Comparison of ENCODE assay signal across 8 cellular contexts in genomic region chr5:157476699-157477408, GRCh38. TPM values are rescaled to one million over a fixed set of nuclear protein-coding genes. Genes with fewer than 3 reads are reported as not detected.
DNase-seq lines count a peak whose midpoint lies in the region; ATAC-seq and TF ChIP-seq lines count a peak whose summit lies in the region.

No MANE protein-coding gene starts in this region.

- no peaks in the 10 kb centered on the region for H3K4me1 ChIP-seq in psoas muscle

- H3K27ac Mint-ChIP-seq in activated naive CD4-positive, alpha-beta T cell treated with anti-CD3 and anti-CD28 coated beads, Interleukin-2, amount 10 ng/mL, durations not matched to agents 7 days and 5 days = peak overlapping the region; percentile 72

- no peaks in the 10 kb centered on the region for H3K27me3 Mint-ChIP-seq in activated naive CD4-positive, alpha-beta T cell treated with anti-CD3 and anti-CD28 coated beads, Interleukin-2, amount 10 ng/mL, durations not matched to agents 7 days and 5 days

- no peak overlapping the region for H3K4me3 Mint-ChIP-seq in activated naive CD4-positive, alpha-beta T cell treated with anti-CD3 and anti-CD28 coated beads, Interleukin-2, amount 10 ng/mL, durations not matched to agents 7 days and 5 days

- intact Hi-C loops in Right ventricle myocardium superior (cut with DNase I) (loop anchor here (5.0 kb wide), 1 partner anchor 150 kb away; no protein-coding TSS in a partner anchor), psoas muscle (cut with DNase I) (loop anchor here (2.0 to 5.0 kb wide), 4 partner anchors 46 to 150 kb away; no protein-coding TSS in a partner anchor)

- ATAC-seq in activated CD4-positive, CD25-positive, alpha-beta regulatory T cell treated with anti-CD3 and anti-CD28 coated beads, Interleukin-2, amount 50 U/mL, for 24 hours = peak; percentile 54 to 69
- peak; percentile 74 for ATAC-seq in HG02798 (IDR thresholded peaks at IDR 0.05; ENCODE audit: poor library complexity, unreplicated experiment)
- peak; percentile 77 for ATAC-seq in Right ventricle myocardium superior (ENCODE audit: poor library complexity)
- ATAC-seq in psoas muscle = peak; percentile 72 to 88 (median 79)

- H3K27ac ChIP-seq in psoas muscle = no peak overlapping the region

- CTCF ChIA-PET in activated naive CD4-positive, alpha-beta T cell treated with anti-CD3 and anti-CD28 coated beads, Interleukin-2, amount 10 ng/mL, durations not matched to agents 7 days and 5 days (lab: Charles Lee) = interaction anchor here (0.6 to 2.0 kb wide), 10 partner anchors 8 to 266 kb away, joined by 3 to 10 read pairs (median 4); partner anchors contain the start of genes LSM11 and NIPAL4

- H3K4me3 ChIP-seq in psoas muscle = no peak overlapping the region

- H3K9me3 ChIP-seq in psoas muscle = no peaks in the 10 kb centered on the region

- TF ChIP-seq CTCF in psoas muscle (IDR thresholded peaks at IDR 0.05) = peak; percentile 79

- H3K36me3 Mint-ChIP-seq in activated naive CD4-positive, alpha-beta T cell treated with anti-CD3 and anti-CD28 coated beads, Interleukin-2, amount 10 ng/mL, durations not matched to agents 7 days and 5 days = peaks cover 72% of the 10 kb centered on the region

- DNase-seq in activated CD4-positive, CD25-positive, alpha-beta regulatory T cell treated with anti-CD3 and anti-CD28 coated beads, Interleukin-2, amount 50 U/mL, for 72 hours = no peak
- DNase-seq in NCI-H345 treated with DMSO at 0.1 percent for 48 hours (lab: John Stamatoyannopoulos, UW; ENCODE audit: unreplicated experiment) (peak; percentile 48), Right ventricle myocardium superior (no peak), psoas muscle (no peak)
- peak; percentile 41 for DNase-seq in activated naive CD4-positive, alpha-beta T cell treated with anti-CD3 and anti-CD28 coated beads, Interleukin-2, amount 10 ng/mL, durations not matched to agents 7 days and 5 days
- DNase-seq in activated CD8-positive, alpha-beta memory T cell treated with anti-CD3 and anti-CD28 coated beads for 24 hours = no peak

- 72 to 84% (median 73%) methylated on average over 8 of the region's 8 CpGs for WGBS in psoas muscle, 3 donors

- H3K4me1 Mint-ChIP-seq in activated naive CD4-positive, alpha-beta T cell treated with anti-CD3 and anti-CD28 coated beads, Interleukin-2, amount 10 ng/mL, durations not matched to agents 7 days and 5 days = peaks cover 53% of the 10 kb centered on the region

- H3K9me3 Mint-ChIP-seq in activated naive CD4-positive, alpha-beta T cell treated with anti-CD3 and anti-CD28 coated beads, Interleukin-2, amount 10 ng/mL, durations not matched to agents 7 days and 5 days = no peaks in the 10 kb centered on the region

- peaks cover 0 to 15% of the 10 kb centered on the region in 2 donors for H3K36me3 ChIP-seq in psoas muscle (ENCODE audit: insufficient read depth in 1 of 2, low read depth in 1 of 2)

- no peaks in the 10 kb centered on the region for H3K27me3 ChIP-seq in psoas muscle (ENCODE audit: insufficient read depth in 3 of 3, low read length in 2 of 3)

RNA-seq across cellular contexts. Expression of gene NIPAL4, which starts 16.8 kb away (rescaled TPM):
- total RNA-seq in Right ventricle myocardium superior = not detected
- under 1 TPM; 0.34 to 0.50 (median 0.38) TPM for total RNA-seq in psoas muscle
- under 1 TPM; 0.03 to 0.18 (median 0.13) TPM for polyA plus RNA-seq in psoas muscle

Comparison
In these comparisons a context has a peak if more than half of its experiments do, and no peak if none do; other contexts are left out.
1. DNase-seq: peak in NCI-H345 treated with DMSO at 0.1 percent for 48 hours (single experiment) and activated naive CD4-positive, alpha-beta T cell treated with anti-CD3 and anti-CD28 coated beads, Interleukin-2, amount 10 ng/mL, durations not matched to agents 7 days and 5 days (single experiment); none in activated CD4-positive, CD25-positive, alpha-beta regulatory T cell treated with anti-CD3 and anti-CD28 coated beads, Interleukin-2, amount 50 U/mL, for 72 hours (single experiment), Right ventricle myocardium superior (single experiment), psoas muscle (0 of 2) and activated CD8-positive, alpha-beta memory T cell treated with anti-CD3 and anti-CD28 coated beads for 24 hours (single experiment).
2. Peak in every context shown above with its lines, with median percentiles within 50 percentile points of each other: ATAC-seq.